ENCODE assay signal across 10 cellular contexts in the genomic region with DNA sequence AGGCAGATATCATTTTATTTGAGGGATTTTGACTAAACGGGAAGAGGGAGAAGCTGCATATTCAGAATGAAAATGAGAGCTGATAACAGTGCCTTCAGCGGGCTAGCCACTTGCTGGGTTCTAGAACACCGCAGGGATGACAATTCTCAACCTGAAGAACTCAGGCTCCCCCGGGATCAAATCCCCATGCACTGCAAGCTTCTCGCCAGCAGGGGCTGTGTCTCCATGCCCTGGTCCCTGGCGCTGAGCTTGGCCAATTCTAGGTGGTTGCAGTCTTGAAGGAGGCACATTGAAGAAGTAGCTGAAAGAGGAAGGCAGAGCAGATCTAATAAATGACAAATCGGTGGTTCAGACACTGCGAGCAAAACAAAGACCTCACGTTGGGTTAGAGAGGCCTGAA.
DNase-seq lines count a peak whose midpoint lies in the region; ATAC-seq and TF ChIP-seq lines count a peak whose summit lies in the region.
"Had no signal": no experiment of that assay in that cellular context is flagged by ENCODE, and none has a peak within 500 bp of the region (broad histone marks: within the 10 kb centered on the region; RNA-seq: fewer than 3 reads in every experiment).

No MANE protein-coding gene starts in this region.

- no peaks in the 10 kb centered on the region for H3K27me3 ChIP-seq in BJ (ENCODE audit: control insufficient read depth, insufficient read depth, low read length)
- H3K27me3 ChIP-seq in PC-3 (ENCODE audit: low read length), result 0 out of 2 replicates have a peak, but pooled peaks cover 6% of the 10 kb centered on the region

- ATAC-seq in PC-3 (no peak), GM18867 (IDR thresholded peaks at IDR 0.05; ENCODE audit: unreplicated experiment) (no peak)
- ATAC-seq in activated naive CD8-positive, alpha-beta T cell treated with anti-CD3 and anti-CD28 coated beads, Interleukin-2, amount 50 U/mL, for 24 hours, result no peak
- ATAC-seq: GM12878 had no signal

- H3K4me1 Mint-ChIP-seq in activated naive CD8-positive, alpha-beta T cell treated with anti-CD3 and anti-CD28 coated beads, Interleukin-2, amount 50 U/mL, for 24 hours, result no peaks in the 10 kb centered on the region

- CTCF ChIA-PET in BJ (lab: Yijun Ruan, JAX) (interaction anchor here (0.6 to 2.0 kb wide), 8 partner anchors 10 to 186 kb away, joined by 3 to 7 read pairs (median 4); no protein-coding TSS in a partner anchor), PC-3 (lab: Charles Lee) (interaction anchor here (0.6 kb wide), 1 partner anchor 179 kb away, joined by 3 read pairs; no protein-coding TSS in a partner anchor)

- H3K36me3 Mint-ChIP-seq in activated naive CD8-positive, alpha-beta T cell treated with anti-CD3 and anti-CD28 coated beads, Interleukin-2, amount 50 U/mL, for 24 hours (ENCODE audit: low read depth), result no peaks in the 10 kb centered on the region

- BruUV-seq in PC-3 (replicated peaks; lab: Mats Ljungman, UMichigan), result no TSS peak

- H3K4me3 ChIP-seq in BJ (ENCODE audit: low read depth, low read length) (no peak overlapping the region), PC-3 (ENCODE audit: low read length) (no peak overlapping the region)
- H3K4me3 ChIP-seq: GM12878 had no signal

- no peak overlapping the region for H3K4me3 Mint-ChIP-seq in activated naive CD8-positive, alpha-beta T cell treated with anti-CD3 and anti-CD28 coated beads, Interleukin-2, amount 50 U/mL, for 24 hours

- no peak for DNase-seq in BJ (ENCODE audit: low read depth)
- DNase-seq in PC-3, result peak; percentile 1
- DNase-seq in islet precursor cell, result peak; percentile 68
- no peak for DNase-seq in activated naive CD8-positive, alpha-beta T cell treated with anti-CD3 and anti-CD28 coated beads, Interleukin-2, amount 50 U/mL, for 24 hours
- DNase-seq in NCI-H2107 (lab: John Stamatoyannopoulos, UW), result no peak
- no peak for DNase-seq in GM19238 (ENCODE audit: insufficient read length, low spot score)
- DNase-seq: substantia nigra had no signal

- H3K4me1 ChIP-seq in PC-3 (ENCODE audit: insufficient read depth, low read length), result no peaks in the 10 kb centered on the region

- H3K36me3 ChIP-seq in BJ (ENCODE audit: control insufficient read depth, insufficient read depth, low read length) (no peaks in the 10 kb centered on the region), PC-3 (ENCODE audit: low read depth, low read length) (no peaks in the 10 kb centered on the region)

- H3K9me2 ChIP-seq in PC-3 (replicated peaks; ENCODE audit: low read length), result no peaks in the 10 kb centered on the region

- no peaks in the 10 kb centered on the region for H3K9me3 Mint-ChIP-seq in activated naive CD8-positive, alpha-beta T cell treated with anti-CD3 and anti-CD28 coated beads, Interleukin-2, amount 50 U/mL, for 24 hours

- POLR2A ChIA-PET in BJ (lab: Charles Lee), result no interaction called here
- POLR2A ChIA-PET in PC-3 (lab: Charles Lee; ENCODE audit: unreplicated experiment), result no interaction called here

- TF ChIP-seq CTCF in BJ (IDR thresholded peaks at IDR 0.05; ENCODE audit: insufficient read depth, low read depth, low read length), result peak; percentile 52
- TF ChIP-seq CTCF in GM12873 (IDR thresholded peaks at IDR 0.05; ENCODE audit: insufficient read depth, low read depth, low read length, missing control alignments), result peak; percentile 63
- TF ChIP-seq CTCF in PC-3 (conservative IDR thresholded peaks at IDR 0.05; ENCODE audit: low read depth, low read length), result 0 out of 2 replicates have a peak, but pooled peaks have one; percentile 33

- intact Hi-C loops in PC-3 (cut with micrococcal nuclease), result no loop called here

- H3K79me2 ChIP-seq in PC-3 (ENCODE audit: low read length), result no peaks in the 10 kb centered on the region

- H3K27ac Mint-ChIP-seq in activated naive CD8-positive, alpha-beta T cell treated with anti-CD3 and anti-CD28 coated beads, Interleukin-2, amount 50 U/mL, for 24 hours, result no peak overlapping the region

- H3F3A ChIP-seq in PC-3 (ENCODE audit: low read length, unreplicated experiment), result no peaks in the 10 kb centered on the region

- H4K20me1 ChIP-seq in PC-3 (ENCODE audit: low read length), result no peaks in the 10 kb centered on the region

- H3K4me2 ChIP-seq in PC-3 (ENCODE audit: low read length), result no peak overlapping the region

- H3K9ac ChIP-seq in PC-3 (ENCODE audit: low read length), result no peak overlapping the region

- H3K27me3 Mint-ChIP-seq in activated naive CD8-positive, alpha-beta T cell treated with anti-CD3 and anti-CD28 coated beads, Interleukin-2, amount 50 U/mL, for 24 hours, result peaks cover 9% of the 10 kb centered on the region

- no peak overlapping the region for H2AFZ ChIP-seq in PC-3 (ENCODE audit: low read length)

- no peaks in the 10 kb centered on the region for H3K9me3 ChIP-seq in PC-3 (ENCODE audit: low read length)

- H3K27ac ChIP-seq in PC-3 (ENCODE audit: low read length), result no peak overlapping the region

Comparison
In these comparisons a context has a peak if more than half of its experiments do, and no peak if none do; other contexts are left out.
1. DNase-seq: peak in PC-3 (single experiment) and islet precursor cell (single experiment); none in BJ (single experiment), activated naive CD8-positive, alpha-beta T cell treated with anti-CD3 and anti-CD28 coated beads, Interleukin-2, amount 50 U/mL, for 24 hours (single experiment), NCI-H2107 (single experiment) and GM19238 (single experiment).
2. Peak in every context shown above with its lines, with median percentiles within 50 percentile points of each other: CTCF ChIP-seq.